Comparison of ENCODE assay signal across 1 cellular context in genomic region chr11:73275381-73275750, GRCh38.
TF ChIP-seq lines count a peak whose summit lies in the region.

No MANE protein-coding gene starts in this region.

TF ChIP-seq in WTC11, 78 proteins besides CTCF, POLR2A, EP300 and RAD21 (continued from another document):
- TF ChIP-seq ERG (CRISPR knock-in tag; IDR thresholded peaks at IDR 0.05) (no peak), EMX1 (CRISPR knock-in tag; IDR thresholded peaks at IDR 0.05) (no peak), RELA (CRISPR knock-in tag; IDR thresholded peaks at IDR 0.05; ENCODE audit: borderline replicate concordance) (no peak)
